7 cellular contexts compared by ENCODE assay signal in the genomic region with DNA sequence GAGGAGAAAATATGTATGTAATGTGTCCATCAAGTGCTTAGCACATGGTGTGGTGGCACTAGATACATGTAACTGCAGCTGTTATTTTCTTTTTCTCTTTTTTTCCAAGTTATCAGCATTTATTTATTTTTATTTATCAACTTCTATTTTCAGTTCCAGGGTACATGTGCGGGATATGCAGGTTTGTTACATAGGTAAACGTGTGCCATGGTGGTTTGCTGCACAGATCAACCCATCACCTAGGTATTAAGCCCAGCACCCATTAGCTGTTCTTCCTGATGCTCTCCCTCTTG. TPM values are rescaled to one million over a fixed set of nuclear protein-coding genes. Genes with fewer than 3 reads are reported as not detected.
"Had no signal": no experiment of that assay in that cellular context is flagged by ENCODE, and none has a peak within 500 bp of the region (broad histone marks: within the 10 kb centered on the region; RNA-seq: fewer than 3 reads in every experiment).

No MANE protein-coding gene starts in this region.

RNA-seq across cellular contexts. Expression of gene PROKR1, which starts 47.9 kb away (rescaled TPM):
- total RNA-seq: activated CD4-positive, alpha-beta T cell treated with anti-CD3 and anti-CD28 coated beads, Interleukin-2, amount 10 ng/mL, durations not matched to agents 24 days and 14 days; activated T-helper 2 cell treated with anti-CD3 and anti-CD28 coated beads, Interferon-gamma antibody, Interleukin-2, Interleukin-4, amounts not matched to agents 10 μg/mL and 5 μg/mL and 100 μg/mL, durations not matched to agents 14 hours and 24 hours and 36 hours; LHCN-M2; MCF 10A; NCI-H460; Peyer's patch had no signal
- polyA plus RNA-seq: cardiac muscle cell had no signal
